In the genomic region with DNA sequence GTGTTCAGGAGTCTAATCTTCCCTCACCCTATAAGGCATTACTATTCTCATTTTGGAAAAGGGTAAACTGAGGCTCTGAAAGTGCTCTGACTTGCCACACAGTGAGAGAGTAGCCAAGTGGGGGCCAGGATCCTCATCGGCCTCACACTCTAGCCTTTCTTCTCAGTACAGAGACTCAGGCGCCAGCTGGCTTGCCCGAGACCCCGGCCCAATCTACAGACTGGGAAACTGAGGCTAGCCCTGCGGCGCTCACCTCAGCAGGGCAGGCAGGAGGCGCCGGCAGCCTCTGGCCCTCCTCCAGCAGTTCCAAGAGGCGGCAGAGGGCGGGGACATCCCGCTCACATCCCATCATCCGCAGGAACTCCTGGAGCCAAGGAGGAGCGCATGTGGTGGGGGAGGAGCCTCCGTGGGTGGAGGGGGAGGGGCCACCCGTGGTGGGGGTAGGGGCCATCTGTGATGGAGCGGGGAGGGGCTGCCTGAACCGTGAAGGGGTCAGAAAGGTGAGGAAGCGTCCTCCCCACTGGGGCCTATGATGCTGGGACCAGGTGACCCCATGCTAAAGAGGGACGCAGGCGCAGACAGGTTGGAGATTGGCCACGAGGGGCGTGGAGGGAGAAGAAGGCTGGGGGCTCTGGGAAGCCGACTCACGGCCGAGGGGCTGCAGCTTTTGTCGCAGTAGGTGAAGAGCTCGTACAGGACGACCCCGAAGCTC, we compare ENCODE assay signal across 9 cellular contexts. TPM values are rescaled to one million over a fixed set of nuclear protein-coding genes. Genes with fewer than 3 reads are reported as not detected.
DNase-seq lines count a peak whose midpoint lies in the region; ATAC-seq, FAIRE-seq and TF ChIP-seq lines count a peak whose summit lies in the region.
"Had no signal": no experiment of that assay in that cellular context is flagged by ENCODE, and none has a peak within 500 bp of the region (broad histone marks: within the 10 kb centered on the region; RNA-seq: fewer than 3 reads in every experiment).

No MANE protein-coding gene starts in this region.

- no peak for TF ChIP-seq EP300 in K562 (IDR thresholded peaks at IDR 0.05; ENCODE audit: low read length)

- intact Hi-C loops in K562 (cut with micrococcal nuclease): no loop called here

- 9% methylated on average over 27 of the region's 29 CpGs for WGBS in K562 (ENCODE audit: insufficient coverage, low coverage, missing lambda C conversion rate)

- POLR2A ChIA-PET in BJ (lab: Charles Lee): no interaction called here
- POLR2A ChIA-PET in K562 (lab: Yijun Ruan, JAX): interaction anchor here (0.6 to 1.4 kb wide), 3 partner anchors 8 to 29 kb away, joined by 3 to 4 read pairs (median 3); no protein-coding TSS in a partner anchor
- POLR2A ChIA-PET in activated CD8-positive, alpha-beta T cell treated with anti-CD3 and anti-CD28 coated beads, Interleukin-2, amount 10 ng/mL, durations not matched to agents 7 days and 5 days (lab: Charles Lee): no interaction called here
- POLR2A ChIA-PET in T-cell (lab: Charles Lee): interaction anchor here (0.6 kb wide), 2 partner anchors 105 to 395 kb away, joined by 3 read pairs; no protein-coding TSS in a partner anchor

- H3K9ac ChIP-seq in K562 (ENCODE audit: insufficient read depth in 1 of 2, low read depth in 2 of 2, low read length in 2 of 2): peak overlapping the region in 1 of 2 experiments; percentile 89; a peak in 2 of 4 replicates

- H3K27me3 ChIP-seq in BJ (ENCODE audit: control insufficient read depth, insufficient read depth, low read length) (no peaks in the 10 kb centered on the region; the same call in 1 of the 2 replicates), K562 (ENCODE audit: control insufficient read depth in 2 of 2, insufficient read depth in 2 of 2, low read length in 2 of 2) (peaks cover 2 to 12% of the 10 kb centered on the region in 2 experiments; a peak in 3 of 5 replicates)

- DNase-seq in BJ (ENCODE audit: low read depth): no peak
- peak; percentile 9 for DNase-seq in NCI-H1092 (lab: John Stamatoyannopoulos, UW)
- DNase-seq in K562 (ENCODE audit: extremely low read depth in 1 of 4, low spot score in 3 of 4): peak; percentile 50 to 88 (median 76)
- DNase-seq in memory B cell (ENCODE audit: low spot score in 2 of 2): no peak
- no peak for DNase-seq in activated CD8-positive, alpha-beta T cell treated with anti-CD3 and anti-CD28 coated beads, Interleukin-2, amount 10 ng/mL, durations not matched to agents 7 days and 5 days
- no peak for DNase-seq in foreskin melanocyte
- no peak for DNase-seq in T-cell

- H3K9me3 ChIP-seq in K562 (replicated peaks; ENCODE audit: control insufficient read depth, insufficient read depth, low read depth, low read length): no peaks in the 10 kb centered on the region

- peaks cover 4 to 34% of the 10 kb centered on the region in 2 experiments; a peak in 3 of 5 replicates for H3K4me1 ChIP-seq in K562 (replicated peaks in 1 of 2; ENCODE audit: control insufficient read depth in 2 of 2, insufficient read depth in 2 of 2, low read length in 2 of 2)

- ATAC-seq in K562 (peak; percentile 45), memory B cell (ENCODE audit: low read depth) (no peak), GM18858 (IDR thresholded peaks at IDR 0.05; ENCODE audit: unreplicated experiment) (no peak), T-cell (replicated peaks in 1 of 4) (no peak)
- ATAC-seq in activated CD8-positive, alpha-beta T cell treated with anti-CD3 and anti-CD28 coated beads, Interleukin-2, amount 10 ng/mL, durations not matched to agents 7 days and 5 days: no peak

- H3K27me3 Mint-ChIP-seq in memory B cell (no peaks in the 10 kb centered on the region), T-cell (no peaks in the 10 kb centered on the region)
- no peaks in the 10 kb centered on the region for H3K27me3 Mint-ChIP-seq in activated CD8-positive, alpha-beta T cell treated with anti-CD3 and anti-CD28 coated beads, Interleukin-2, amount 10 ng/mL, durations not matched to agents 7 days and 5 days (ENCODE audit: low read depth)

- BruUV-seq in K562 (replicated peaks; lab: Mats Ljungman, UMichigan): no TSS peak

- peaks cover 5% of the 10 kb centered on the region; the same call in 1 of the 2 replicates for H4K20me1 ChIP-seq in K562 (replicated peaks; ENCODE audit: control insufficient read depth, insufficient read depth, low read length)

- H3K36me3 Mint-ChIP-seq in memory B cell (peaks cover 27% of the 10 kb centered on the region), T-cell (peaks cover 46% of the 10 kb centered on the region)
- peaks cover 61% of the 10 kb centered on the region for H3K36me3 Mint-ChIP-seq in activated CD8-positive, alpha-beta T cell treated with anti-CD3 and anti-CD28 coated beads, Interleukin-2, amount 10 ng/mL, durations not matched to agents 7 days and 5 days (ENCODE audit: low read depth)

- CTCF ChIA-PET in BJ (lab: Yijun Ruan, JAX) (interaction anchor here (0.6 kb wide), 1 partner anchor 550 kb away, joined by 3 read pairs; no protein-coding TSS in a partner anchor), K562 (lab: Yijun Ruan, JAX; ENCODE audit: low intra/inter-chr PET ratio) (no interaction called here), T-cell (lab: Charles Lee) (interaction anchor here in 1 of 2 donors (0.9 kb wide), 1 partner anchor 25 kb away, joined by 4 read pairs; no protein-coding TSS in a partner anchor)
- CTCF ChIA-PET in activated CD8-positive, alpha-beta T cell treated with anti-CD3 and anti-CD28 coated beads, Interleukin-2, amount 10 ng/mL, durations not matched to agents 7 days and 5 days (lab: Charles Lee): no interaction called here

- H3K9me1 ChIP-seq in K562 (ENCODE audit: control insufficient read depth, insufficient read depth, low read length): no peaks in the 10 kb centered on the region

- peak overlapping the region; percentile 93 for H3K4me2 ChIP-seq in K562 (ENCODE audit: insufficient read depth, low read length)

- H3K79me2 ChIP-seq in K562 (ENCODE audit: control insufficient read depth, insufficient read depth, low read length): no peaks in the 10 kb centered on the region

- in situ Hi-C loops in K562 (cut with MboI): no loop called here

- peak; percentile 62 for FAIRE-seq in K562 (lab: Jason Lieb, UNC)

- H3K4me3 Mint-ChIP-seq in memory B cell (no peak overlapping the region), T-cell (no peak overlapping the region)
- H3K4me3 Mint-ChIP-seq in activated CD8-positive, alpha-beta T cell treated with anti-CD3 and anti-CD28 coated beads, Interleukin-2, amount 10 ng/mL, durations not matched to agents 7 days and 5 days: no peak overlapping the region

- H3K27ac Mint-ChIP-seq in memory B cell (peak overlapping the region; percentile 43), T-cell (no peak overlapping the region)
- no peak overlapping the region for H3K27ac Mint-ChIP-seq in activated CD8-positive, alpha-beta T cell treated with anti-CD3 and anti-CD28 coated beads, Interleukin-2, amount 10 ng/mL, durations not matched to agents 7 days and 5 days

- H2AFZ ChIP-seq in K562 (ENCODE audit: low read depth, low read length): peak overlapping the region; percentile 96

- H3K9me3 Mint-ChIP-seq in memory B cell (peaks cover 4% of the 10 kb centered on the region), T-cell (no peaks in the 10 kb centered on the region)
- peaks cover 6% of the 10 kb centered on the region for H3K9me3 Mint-ChIP-seq in activated CD8-positive, alpha-beta T cell treated with anti-CD3 and anti-CD28 coated beads, Interleukin-2, amount 10 ng/mL, durations not matched to agents 7 days and 5 days (ENCODE audit: insufficient read depth)

- peaks cover 4% of the 10 kb centered on the region for H3K4me1 Mint-ChIP-seq in memory B cell
- peaks cover 7% of the 10 kb centered on the region for H3K4me1 Mint-ChIP-seq in activated CD8-positive, alpha-beta T cell treated with anti-CD3 and anti-CD28 coated beads, Interleukin-2, amount 10 ng/mL, durations not matched to agents 7 days and 5 days (ENCODE audit: low read depth)
- H3K4me1 Mint-ChIP-seq in T-cell: peaks cover 1 to 8% (median 3%) of the 10 kb centered on the region in 3 donors

- H3K27ac ChIP-seq in K562 (ENCODE audit: extremely low read depth, low read depth, low read length): no peak overlapping the region; the same call in 2 of the 3 replicates

- no peak for TF ChIP-seq POLR2A in K562 (conservative IDR thresholded peaks at IDR 0.05)

- H3K36me3 ChIP-seq in BJ (ENCODE audit: control insufficient read depth, insufficient read depth, low read length) (no peaks in the 10 kb centered on the region), K562 (ENCODE audit: control insufficient read depth, insufficient read depth, low read length) (no peaks in the 10 kb centered on the region)

- H3K4me3 ChIP-seq in BJ (ENCODE audit: low read depth, low read length): peak overlapping the region; percentile 3
- H3K4me3 ChIP-seq in K562: peak overlapping the region; percentile 42

- TF ChIP-seq RAD21 in K562 (CRISPR knock-in tag; conservative IDR thresholded peaks at IDR 0.05 in 1 of 2, IDR thresholded peaks at IDR 0.05 in 1 of 2): no peak

- TF ChIP-seq CTCF in BJ (IDR thresholded peaks at IDR 0.05; ENCODE audit: insufficient read depth, low read depth, low read length) (no peak), K562 (IDR thresholded peaks at IDR 0.05 in 2 of 3, conservative IDR thresholded peaks at IDR 0.05 in 1 of 3; ENCODE audit: insufficient read depth in 2 of 3, low read depth in 1 of 3, low read length in 3 of 3) (0 out of 6 replicates have a peak, but pooled peaks of 1 of the 3 experiments have one; percentile 10)

RNA-seq across cellular contexts. Expression of gene INSL3, which starts 8.7 kb away (rescaled TPM):
- 0.18 TPM in 1 of 2 replicates, not detected in the other for polyA plus RNA-seq in BJ (2011; rRNA removed)
- not detected in 2 replicates for polyA minus RNA-seq in BJ (2011; rRNA and poly(A)+ RNA removed)
- total RNA-seq in K562 (2011; cell fraction: chromatin; rRNA removed; ENCODE audit: low replicate concordance): not detected in 2 replicates
- total RNA-seq in K562 (2011; cell fraction: nucleolus; rRNA removed): not detected in 2 replicates
- not detected in 2 replicates for total RNA-seq in K562 (2011; cell fraction: nucleoplasm; rRNA removed)
- total RNA-seq in K562 (2014; rRNA removed): not detected in 2 replicates
- not detected in 2 replicates for total RNA-seq in K562 (2014; rRNA removed; fragmentation: Illumina TruSeq; extraction: Trizol)
- not detected in 2 replicates for total RNA-seq in K562 (2015; rRNA removed; fragmentation: Illumina TruSeq; extraction: Trizol)
- total RNA-seq in K562 (2021): not detected in 2 replicates
- polyA plus RNA-seq in K562 (2011; rRNA removed): not detected in 2 replicates
- not detected in 2 replicates for polyA plus RNA-seq in K562 (2011; cell fraction: cytosol; rRNA removed)
- polyA plus RNA-seq in K562 (2011; cell fraction: nucleus; rRNA removed): not detected in 2 replicates
- not detected in 2 replicates for polyA plus RNA-seq in K562 (2012)
- not detected in 2 replicates for polyA plus RNA-seq in K562 (2014; fragmentation: Illumina TruSeq; extraction: Trizol)
- not detected for polyA plus RNA-seq in K562 (2014; fragmentation: Nextera tagmentation; extraction: Ambion mirVana)
- not detected in 2 replicates for polyA plus RNA-seq in K562 (2014; rRNA removed)
- polyA minus RNA-seq in K562 (2011; rRNA and poly(A)+ RNA removed): not detected in 2 replicates
- polyA minus RNA-seq in K562 (2011; cell fraction: cytosol; rRNA and poly(A)+ RNA removed): not detected in 2 replicates
- not detected in 2 replicates for polyA minus RNA-seq in K562 (2011; cell fraction: nucleus; rRNA and poly(A)+ RNA removed)
- 1 to 10 TPM; 5.0 to 6.4 TPM for total RNA-seq in activated CD8-positive, alpha-beta T cell treated with anti-CD3 and anti-CD28 coated beads, Interleukin-2, amount 10 ng/mL, durations not matched to agents 7 days and 5 days
- total RNA-seq in T-cell: 1 to 10 TPM; 4.3 to 8.9 (median 5.4) TPM
- total RNA-seq: lung microvascular endothelial cell had no signal

RNA-seq across cellular contexts. Expression of gene JAK3, which starts 17.8 kb away (rescaled TPM):
- polyA plus RNA-seq in BJ (2011; rRNA removed): 3.3 and 6.1 TPM in 2 replicates
- 7.4 and 9.4 TPM in 2 replicates for polyA minus RNA-seq in BJ (2011; rRNA and poly(A)+ RNA removed)
- total RNA-seq in K562 (2011; cell fraction: chromatin; rRNA removed; ENCODE audit: low replicate concordance): 0.32 and 0.97 TPM in 2 replicates
- 0.50 and 0.66 TPM in 2 replicates for total RNA-seq in K562 (2011; cell fraction: nucleolus; rRNA removed)
- 0.53 and 0.66 TPM in 2 replicates for total RNA-seq in K562 (2011; cell fraction: nucleoplasm; rRNA removed)
- 0.12 and 0.14 TPM in 2 replicates for total RNA-seq in K562 (2014; rRNA removed)
- not detected in 2 replicates for total RNA-seq in K562 (2014; rRNA removed; fragmentation: Illumina TruSeq; extraction: Trizol)
- 0.04 TPM in 1 of 2 replicates, not detected in the other for total RNA-seq in K562 (2015; rRNA removed; fragmentation: Illumina TruSeq; extraction: Trizol)
- total RNA-seq in K562 (2021): 0.18 and 0.47 TPM in 2 replicates
- 0.13 and 0.28 TPM in 2 replicates for polyA plus RNA-seq in K562 (2011; rRNA removed)
- polyA plus RNA-seq in K562 (2011; cell fraction: cytosol; rRNA removed): 0.21 TPM in 2 replicates
- polyA plus RNA-seq in K562 (2011; cell fraction: nucleus; rRNA removed): 0.48 and 0.80 TPM in 2 replicates
- polyA plus RNA-seq in K562 (2012): 0.10 and 0.14 TPM in 2 replicates
- 0.04 and 0.14 TPM in 2 replicates for polyA plus RNA-seq in K562 (2014; fragmentation: Illumina TruSeq; extraction: Trizol)
- under 1 TPM; 0.01 to 0.07 TPM for polyA plus RNA-seq in K562 (2014; fragmentation: Nextera tagmentation; extraction: Ambion mirVana)
- polyA plus RNA-seq in K562 (2014; rRNA removed): 0.04 and 0.07 TPM in 2 replicates
- polyA minus RNA-seq in K562 (2011; rRNA and poly(A)+ RNA removed): 0.04 and 0.06 TPM in 2 replicates
- 0.19 TPM in 1 of 2 replicates, not detected in the other for polyA minus RNA-seq in K562 (2011; cell fraction: cytosol; rRNA and poly(A)+ RNA removed)
- polyA minus RNA-seq in K562 (2011; cell fraction: nucleus; rRNA and poly(A)+ RNA removed): 0.22 and 0.54 TPM in 2 replicates
- total RNA-seq in activated CD8-positive, alpha-beta T cell treated with anti-CD3 and anti-CD28 coated beads, Interleukin-2, amount 10 ng/mL, durations not matched to agents 7 days and 5 days: 100 to 1,000 TPM; 125 to 127 TPM
- 100 to 1,000 TPM; 120 to 224 (median 127) TPM for total RNA-seq in T-cell

RNA-seq across cellular contexts. Expression of gene RPL18A, which starts 29.7 kb away (rescaled TPM):
- polyA plus RNA-seq in BJ (2011; rRNA removed) (1,501 and 2,264 TPM in 2 replicates), K562 (2011; rRNA removed) (881 and 1,270 TPM in 2 replicates), K562 (2014; fragmentation: Illumina TruSeq; extraction: Trizol) (1,947 and 3,139 TPM in 2 replicates), K562 (2014; fragmentation: Nextera tagmentation; extraction: Ambion mirVana) (1,000 to 10,000 TPM; 1,130 to 1,273 TPM), K562 (2014; rRNA removed) (2,069 and 2,216 TPM in 2 replicates)
- polyA minus RNA-seq in BJ (2011; rRNA and poly(A)+ RNA removed): 366 and 374 TPM in 2 replicates
- 168 and 439 TPM in 2 replicates for total RNA-seq in K562 (2011; cell fraction: chromatin; rRNA removed; ENCODE audit: low replicate concordance)
- 698 and 878 TPM in 2 replicates for total RNA-seq in K562 (2011; cell fraction: nucleolus; rRNA removed)
- total RNA-seq in K562 (2011; cell fraction: nucleoplasm; rRNA removed): 586 and 897 TPM in 2 replicates
- total RNA-seq in K562 (2014; rRNA removed) (2,735 and 3,133 TPM in 2 replicates), K562 (2014; rRNA removed; fragmentation: Illumina TruSeq; extraction: Trizol) (557 and 626 TPM in 2 replicates), K562 (2015; rRNA removed; fragmentation: Illumina TruSeq; extraction: Trizol) (1,801 and 1,895 TPM in 2 replicates), K562 (2021) (2,882 and 3,018 TPM in 2 replicates), T-cell (1,000 to 10,000 TPM; 3,000 to 4,207 (median 4,048) TPM)
- polyA plus RNA-seq in K562 (2011; cell fraction: cytosol; rRNA removed): 2,242 and 3,536 TPM in 2 replicates
- polyA plus RNA-seq in K562 (2011; cell fraction: nucleus; rRNA removed): 920 and 1,021 TPM in 2 replicates
- polyA plus RNA-seq in K562 (2012): 3,311 and 3,882 TPM in 2 replicates
- 348 and 383 TPM in 2 replicates for polyA minus RNA-seq in K562 (2011; rRNA and poly(A)+ RNA removed)
- polyA minus RNA-seq in K562 (2011; cell fraction: cytosol; rRNA and poly(A)+ RNA removed): 1,225 and 1,878 TPM in 2 replicates
- 303 and 429 TPM in 2 replicates for polyA minus RNA-seq in K562 (2011; cell fraction: nucleus; rRNA and poly(A)+ RNA removed)
- total RNA-seq in activated CD8-positive, alpha-beta T cell treated with anti-CD3 and anti-CD28 coated beads, Interleukin-2, amount 10 ng/mL, durations not matched to agents 7 days and 5 days: 1,000 to 10,000 TPM; 2,078 to 2,184 TPM

RNA-seq across cellular contexts. Expression of gene B3GNT3, which starts 35.1 kb away (rescaled TPM):
- polyA plus RNA-seq in BJ (2011; rRNA removed): not detected in 2 replicates
- not detected in 2 replicates for polyA minus RNA-seq in BJ (2011; rRNA and poly(A)+ RNA removed)
- 0.30 TPM in 1 of 2 replicates, not detected in the other for total RNA-seq in K562 (2011; cell fraction: chromatin; rRNA removed; ENCODE audit: low replicate concordance)
- total RNA-seq in K562 (2011; cell fraction: nucleolus; rRNA removed): 0.13 and 0.33 TPM in 2 replicates
- total RNA-seq in K562 (2011; cell fraction: nucleoplasm; rRNA removed): 0.29 TPM in 1 of 2 replicates, not detected in the other
- total RNA-seq in K562 (2014; rRNA removed): not detected in 2 replicates
- not detected in 2 replicates for total RNA-seq in K562 (2014; rRNA removed; fragmentation: Illumina TruSeq; extraction: Trizol)
- 0.07 TPM in 1 of 2 replicates, not detected in the other for total RNA-seq in K562 (2015; rRNA removed; fragmentation: Illumina TruSeq; extraction: Trizol)
- total RNA-seq in K562 (2021): 0.11 TPM in 1 of 2 replicates, not detected in the other
- 0.03 and 0.06 TPM in 2 replicates for polyA plus RNA-seq in K562 (2011; rRNA removed)
- 0.04 and 0.18 TPM in 2 replicates for polyA plus RNA-seq in K562 (2011; cell fraction: cytosol; rRNA removed)
- polyA plus RNA-seq in K562 (2011; cell fraction: nucleus; rRNA removed): 0.28 TPM in 1 of 2 replicates, not detected in the other
- polyA plus RNA-seq in K562 (2012): 0.10 and 0.47 TPM in 2 replicates
- polyA plus RNA-seq in K562 (2014; fragmentation: Illumina TruSeq; extraction: Trizol): 0.08 TPM in 1 of 2 replicates, not detected in the other
- not detected for polyA plus RNA-seq in K562 (2014; fragmentation: Nextera tagmentation; extraction: Ambion mirVana)
- polyA plus RNA-seq in K562 (2014; rRNA removed): not detected in 2 replicates
- 0.09 TPM in 1 of 2 replicates, not detected in the other for polyA minus RNA-seq in K562 (2011; rRNA and poly(A)+ RNA removed)
- polyA minus RNA-seq in K562 (2011; cell fraction: cytosol; rRNA and poly(A)+ RNA removed): not detected in 2 replicates
- polyA minus RNA-seq in K562 (2011; cell fraction: nucleus; rRNA and poly(A)+ RNA removed): not detected in 2 replicates
- total RNA-seq in activated CD8-positive, alpha-beta T cell treated with anti-CD3 and anti-CD28 coated beads, Interleukin-2, amount 10 ng/mL, durations not matched to agents 7 days and 5 days: under 1 TPM in 1 of 2 experiments, not detected in 1; 0.13 TPM
- total RNA-seq in T-cell: 1 to 10 TPM in 1 of 5 donors, under 1 TPM in 4; 0.12 to 1.2 (median 0.79) TPM
- total RNA-seq: lung microvascular endothelial cell had no signal

RNA-seq across cellular contexts. Expression of gene SLC5A5, which starts 41.7 kb away (rescaled TPM):
- polyA plus RNA-seq in BJ (2011; rRNA removed): not detected in 2 replicates
- polyA minus RNA-seq in BJ (2011; rRNA and poly(A)+ RNA removed): not detected in 2 replicates
- 0.21 and 0.37 TPM in 2 replicates for total RNA-seq in K562 (2011; cell fraction: chromatin; rRNA removed; ENCODE audit: low replicate concordance)
- 0.39 and 0.50 TPM in 2 replicates for total RNA-seq in K562 (2011; cell fraction: nucleolus; rRNA removed)
- 0.29 and 0.38 TPM in 2 replicates for total RNA-seq in K562 (2011; cell fraction: nucleoplasm; rRNA removed)
- 0.33 and 0.73 TPM in 2 replicates for total RNA-seq in K562 (2014; rRNA removed)
- 0.13 and 0.18 TPM in 2 replicates for total RNA-seq in K562 (2014; rRNA removed; fragmentation: Illumina TruSeq; extraction: Trizol)
- 0.11 and 0.29 TPM in 2 replicates for total RNA-seq in K562 (2015; rRNA removed; fragmentation: Illumina TruSeq; extraction: Trizol)
- total RNA-seq in K562 (2021): 0.25 and 0.29 TPM in 2 replicates
- polyA plus RNA-seq in K562 (2011; rRNA removed): 0.05 and 0.20 TPM in 2 replicates
- polyA plus RNA-seq in K562 (2011; cell fraction: cytosol; rRNA removed): 0.15 and 0.60 TPM in 2 replicates
- 0.08 and 0.18 TPM in 2 replicates for polyA plus RNA-seq in K562 (2011; cell fraction: nucleus; rRNA removed)
- polyA plus RNA-seq in K562 (2012): 0.13 TPM in 1 of 2 replicates, not detected in the other
- 0.21 and 0.29 TPM in 2 replicates for polyA plus RNA-seq in K562 (2014; fragmentation: Illumina TruSeq; extraction: Trizol)
- under 1 TPM; 0.10 to 0.23 TPM for polyA plus RNA-seq in K562 (2014; fragmentation: Nextera tagmentation; extraction: Ambion mirVana)
- polyA plus RNA-seq in K562 (2014; rRNA removed): 0.09 and 0.38 TPM in 2 replicates
- polyA minus RNA-seq in K562 (2011; rRNA and poly(A)+ RNA removed): 0.15 and 0.32 TPM in 2 replicates
- 0.86 TPM in 1 of 2 replicates, not detected in the other for polyA minus RNA-seq in K562 (2011; cell fraction: cytosol; rRNA and poly(A)+ RNA removed)
- 0.13 TPM in 1 of 2 replicates, not detected in the other for polyA minus RNA-seq in K562 (2011; cell fraction: nucleus; rRNA and poly(A)+ RNA removed)
- total RNA-seq in activated CD8-positive, alpha-beta T cell treated with anti-CD3 and anti-CD28 coated beads, Interleukin-2, amount 10 ng/mL, durations not matched to agents 7 days and 5 days: 1 to 10 TPM; 1.5 to 1.8 TPM
- 1 to 10 TPM; 2.1 to 5.7 (median 3.5) TPM for total RNA-seq in T-cell
- total RNA-seq: lung microvascular endothelial cell had no signal

Comparison
In these comparisons a context has a peak if more than half of its experiments do, and no peak if none do; other contexts are left out.
1. DNase-seq: peak in NCI-H1092 (single experiment) and K562 (4 of 4); none in BJ (single experiment), memory B cell (0 of 2), activated CD8-positive, alpha-beta T cell treated with anti-CD3 and anti-CD28 coated beads, Interleukin-2, amount 10 ng/mL, durations not matched to agents 7 days and 5 days (single experiment), foreskin melanocyte (single experiment) and T-cell (0 of 34).
2. RNA of gene INSL3, which starts 8.7 kb away (total RNA-seq): 5.0 to 6.4 TPM in activated CD8-positive, alpha-beta T cell treated with anti-CD3 and anti-CD28 coated beads, Interleukin-2, amount 10 ng/mL, durations not matched to agents 7 days and 5 days and 4.3 to 8.9 TPM in T-cell; not detected in K562; every median in the first group is over 4 times any median in the second.
3. RNA of gene JAK3, which starts 17.8 kb away (total RNA-seq): 120 to 224 TPM in T-cell and 125 to 127 TPM in activated CD8-positive, alpha-beta T cell treated with anti-CD3 and anti-CD28 coated beads, Interleukin-2, amount 10 ng/mL, durations not matched to agents 7 days and 5 days; 0.04 to 0.97 TPM in K562; every median in the first group is over 10 times any median in the second.
4. POLR2A ChIA-PET loops: an anchor here in K562 (0.6 to 1.4 kb wide) and T-cell (0.6 kb wide); none called in BJ and activated CD8-positive, alpha-beta T cell treated with anti-CD3 and anti-CD28 coated beads, Interleukin-2, amount 10 ng/mL, durations not matched to agents 7 days and 5 days.